8 cellular contexts compared by ENCODE assay signal in genomic region chr5:43006411-43007202, GRCh38.
DNase-seq lines count a peak whose midpoint lies in the region; ATAC-seq and TF ChIP-seq lines count a peak whose summit lies in the region.

No MANE protein-coding gene starts in this region.

- H3K4me3 ChIP-seq in AG10803 (ENCODE audit: low read length) (peak overlapping the region; percentile 69), Loucy (ENCODE audit: low read length, poor library complexity, severe bottlenecking) (peak overlapping the region; percentile 95)

- H3K27ac ChIP-seq in cingulate gyrus (ENCODE audit: low read depth, low read length): peak overlapping the region; percentile 88

- peak overlapping the region; percentile 93 to 98 (median 97) for H3K27ac Mint-ChIP-seq in nephron

- H3K9me3 Mint-ChIP-seq in nephron: no peaks in the 10 kb centered on the region

- ATAC-seq in GM19023 (IDR thresholded peaks at IDR 0.05; ENCODE audit: unreplicated experiment): no peak

- H3K36me3 ChIP-seq in Loucy (ENCODE audit: insufficient read depth, low read length): no peaks in the 10 kb centered on the region

- H3K9ac ChIP-seq in Loucy (ENCODE audit: low read depth, low read length, poor library complexity, severe bottlenecking): peak overlapping the region; percentile 100

- TF ChIP-seq CTCF in AG10803 (conservative IDR thresholded peaks at IDR 0.05; ENCODE audit: low read length) (no peak), Loucy (conservative IDR thresholded peaks at IDR 0.05; ENCODE audit: low read length) (no peak), nephron (IDR thresholded peaks at IDR 0.05; ENCODE audit: unreplicated experiment in 3 of 3) (no peak)

- H4K20me1 ChIP-seq in Loucy (ENCODE audit: insufficient read depth, low read length, poor library complexity, severe bottlenecking): no peaks in the 10 kb centered on the region

- no peaks in the 10 kb centered on the region for H3K4me1 Mint-ChIP-seq in nephron

- peaks cover 22% of the 10 kb centered on the region for H3F3A ChIP-seq in Loucy (ENCODE audit: low read depth)

- no peaks in the 10 kb centered on the region for H3K27me3 ChIP-seq in Loucy (ENCODE audit: insufficient read depth, low read length, poor library complexity, severe bottlenecking)

- DNase-seq in AG10803 (ENCODE audit: low read depth) (peak; percentile 78), GDM1 (lab: John Stamatoyannopoulos, UW) (no peak), UCSD-AML1 (lab: John Stamatoyannopoulos, UW; ENCODE audit: unreplicated experiment) (no peak)
- DNase-seq in effector CD8-positive, alpha-beta T cell (lab: John Stamatoyannopoulos, UW): no peak

- H3K36me3 Mint-ChIP-seq in nephron (ENCODE audit: low read depth): no peaks in the 10 kb centered on the region

- peaks cover 99% of the 10 kb centered on the region for H3K27me3 Mint-ChIP-seq in nephron (ENCODE audit: low read depth)

- no peaks in the 10 kb centered on the region for H3K9me2 ChIP-seq in Loucy (replicated peaks; ENCODE audit: low read depth, low read length)

- H2AFZ ChIP-seq in Loucy (ENCODE audit: low read length): no peak overlapping the region

- H3K9me3 ChIP-seq in Loucy (ENCODE audit: insufficient read depth, low read depth, low read length): no peaks in the 10 kb centered on the region

- peak overlapping the region; percentile 87 to 93 (median 90) for H3K4me3 Mint-ChIP-seq in nephron

- H3K79me2 ChIP-seq in Loucy (ENCODE audit: insufficient read depth, low read length): peaks cover 77% of the 10 kb centered on the region

- peaks cover 54% of the 10 kb centered on the region for H3K4me1 ChIP-seq in Loucy (ENCODE audit: insufficient read depth, low read length, poor library complexity, severe bottlenecking)

- H3K4me2 ChIP-seq in Loucy (ENCODE audit: low read depth, low read length, poor library complexity, severe bottlenecking): peak overlapping the region; percentile 96
